ENCODE assay signal across 27 cellular contexts in genomic region chr4:187604984-187605383, GRCh38.
"Had no signal": no experiment of that assay in that cellular context is flagged by ENCODE, and none has a peak within 500 bp of the region (broad histone marks: within the 10 kb centered on the region; RNA-seq: fewer than 3 reads in every experiment).

No MANE protein-coding gene starts in this region.

- H3K4me1 Mint-ChIP-seq: activated B cell treated with CpG ODN at 0.5 μM for 24 hours; activated naive CD4-positive, alpha-beta T cell treated with anti-CD3 and anti-CD28 coated beads, Interleukin-2, amount 50 U/mL, for 24 hours; activated naive CD8-positive, alpha-beta T cell treated with anti-CD3 and anti-CD28 coated beads, Interleukin-2, amount 50 U/mL, for 24 hours; activated T-helper 17 cell treated with anti-CD3 and anti-CD28 coated beads, Interleukin-2, amount 50 U/mL, for 72 hours; naive B cell had no signal

- H3K36me3 Mint-ChIP-seq: activated naive CD4-positive, alpha-beta T cell treated with anti-CD3 and anti-CD28 coated beads, Interleukin-2, amount 50 U/mL, for 24 hours; mesothelial cell of epicardium; naive B cell had no signal

- H3K9me3 Mint-ChIP-seq: activated B cell treated with CpG ODN at 0.5 μM for 24 hours; activated CD8-positive, alpha-beta T cell treated with anti-CD3 and anti-CD28 coated beads for 36 hours; activated naive CD4-positive, alpha-beta T cell treated with anti-CD3 and anti-CD28 coated beads, Interleukin-2, amount 50 U/mL, for 24 hours; activated naive CD8-positive, alpha-beta T cell treated with anti-CD3 and anti-CD28 coated beads, Interleukin-2, amount 50 U/mL, for 24 hours; activated T-cell treated with anti-CD3 and anti-CD28 coated beads, Interleukin-2, amount 50 U/mL, for 4 hours; activated T-helper 17 cell treated with anti-CD3 and anti-CD28 coated beads, Interleukin-2, amount 50 U/mL, for 72 hours; mesothelial cell of epicardium had no signal

- H3K27ac ChIP-seq: cardiac muscle cell, coronary artery, heart left ventricle, right atrium auricular region, testis, transverse colon had no signal

- FAIRE-seq: endothelial cell of umbilical vein, islet of Langerhans, urothelium cell line had no signal

- H3K4me1 ChIP-seq: testis, transverse colon had no signal

- H3K4me3 ChIP-seq: cardiac muscle cell, coronary artery, heart left ventricle, right atrium auricular region, testis, transverse colon had no signal

- H3K36me3 ChIP-seq: cardiac muscle cell, heart left ventricle, right atrium auricular region, transverse colon had no signal

- ATAC-seq: activated CD8-positive, alpha-beta T cell treated with anti-CD3 and anti-CD28 coated beads for 36 hours; activated naive CD8-positive, alpha-beta T cell treated with anti-CD3 and anti-CD28 coated beads, Interleukin-2, amount 50 U/mL, for 24 hours; activated T-cell treated with anti-CD3 and anti-CD28 coated beads, Interleukin-2, amount 50 U/mL, for 4 hours; activated T-helper 17 cell treated with anti-CD3 and anti-CD28 coated beads, Interleukin-2, amount 50 U/mL, for 72 hours; effector memory CD8-positive, alpha-beta T cell; heart left ventricle; left ventricle myocardium superior; stimulated activated naive CD8-positive, alpha-beta T cell treated with anti-CD3 and anti-CD28 coated beads, Interleukin-15, Interleukin-2, amounts not matched to agents 100 U/mL and 50 U/mL, for 24 hours had no signal

- H3K27ac Mint-ChIP-seq: activated B cell treated with CpG ODN at 0.5 μM for 24 hours; activated CD8-positive, alpha-beta T cell treated with anti-CD3 and anti-CD28 coated beads for 36 hours; activated naive CD4-positive, alpha-beta T cell treated with anti-CD3 and anti-CD28 coated beads, Interleukin-2, amount 50 U/mL, for 24 hours; activated naive CD8-positive, alpha-beta T cell treated with anti-CD3 and anti-CD28 coated beads, Interleukin-2, amount 50 U/mL, for 24 hours; activated T-helper 17 cell treated with anti-CD3 and anti-CD28 coated beads, Interleukin-2, amount 50 U/mL, for 72 hours; effector memory CD8-positive, alpha-beta T cell had no signal

- DNase-seq: activated B cell treated with CpG ODN at 0.5 μM for 24 hours; activated CD4-positive, alpha-beta T cell treated with anti-CD3 and anti-CD28 coated beads, Interleukin-2, amount 50 U/mL, for 1 hour; activated CD8-positive, alpha-beta T cell treated with anti-CD3 and anti-CD28 coated beads for 36 hours; activated gamma-delta T cell treated with Interleukin-2 at 50 U/mL for 16 hours; activated naive CD8-positive, alpha-beta T cell treated with anti-CD3 and anti-CD28 coated beads, Interleukin-2, amount 50 U/mL, for 24 hours; activated T-cell treated with anti-CD3 and anti-CD28 coated beads, Interleukin-2, amount 50 U/mL, for 4 hours; amygdala; cerebellar nuclear complex; effector memory CD8-positive, alpha-beta T cell; foreskin fibroblast; heart left ventricle; left ventricle myocardium superior; naive B cell; nucleus accumbens; stimulated activated naive CD8-positive, alpha-beta T cell treated with anti-CD3 and anti-CD28 coated beads, Interleukin-15, Interleukin-2, amounts not matched to agents 100 U/mL and 50 U/mL, for 24 hours; T-helper 2 cell; testis; transverse colon had no signal

- H3K27me3 Mint-ChIP-seq: activated B cell treated with CpG ODN at 0.5 μM for 24 hours; activated CD8-positive, alpha-beta T cell treated with anti-CD3 and anti-CD28 coated beads for 36 hours; activated naive CD8-positive, alpha-beta T cell treated with anti-CD3 and anti-CD28 coated beads, Interleukin-2, amount 50 U/mL, for 24 hours; activated T-helper 17 cell treated with anti-CD3 and anti-CD28 coated beads, Interleukin-2, amount 50 U/mL, for 72 hours; effector memory CD8-positive, alpha-beta T cell; naive B cell had no signal

- H3K9me3 ChIP-seq: heart left ventricle, right atrium auricular region, testis, transverse colon had no signal

- H3K27me3 ChIP-seq: cardiac muscle cell, right atrium auricular region, testis, transverse colon had no signal

- H3K4me3 Mint-ChIP-seq: activated B cell treated with CpG ODN at 0.5 μM for 24 hours; activated CD8-positive, alpha-beta T cell treated with anti-CD3 and anti-CD28 coated beads for 36 hours; activated naive CD4-positive, alpha-beta T cell treated with anti-CD3 and anti-CD28 coated beads, Interleukin-2, amount 50 U/mL, for 24 hours; activated naive CD8-positive, alpha-beta T cell treated with anti-CD3 and anti-CD28 coated beads, Interleukin-2, amount 50 U/mL, for 24 hours; activated T-cell treated with anti-CD3 and anti-CD28 coated beads, Interleukin-2, amount 50 U/mL, for 4 hours; activated T-helper 17 cell treated with anti-CD3 and anti-CD28 coated beads, Interleukin-2, amount 50 U/mL, for 72 hours; effector memory CD8-positive, alpha-beta T cell; mesothelial cell of epicardium; naive B cell had no signal
